ENCODE assay signal across 12 cellular contexts in genomic region chr15:100725121-100726069, GRCh38.
DNase-seq lines count a peak whose midpoint lies in the region; ATAC-seq, FAIRE-seq and TF ChIP-seq lines count a peak whose summit lies in the region.
"Had no signal": no experiment of that assay in that cellular context is flagged by ENCODE, and none has a peak within 500 bp of the region (broad histone marks: within the 10 kb centered on the region; RNA-seq: fewer than 3 reads in every experiment).

No MANE protein-coding gene starts in this region.

- intact Hi-C loops in cardiac septum (cut with DNase I) (loop anchor here (5.0 to 10.0 kb wide), 3 partner anchors 52 to 137 kb away; no protein-coding TSS in a partner anchor), Right ventricle myocardium superior (cut with DNase I) (no loop called here)
- intact Hi-C loops in activated T-helper 2 cell treated with anti-CD3 and anti-CD28 coated beads, Interferon-gamma antibody, Interleukin-2, Interleukin-4, amounts not matched to agents 10 μg/mL and 5 μg/mL and 100 μg/mL, durations not matched to agents 14 hours and 24 hours and 36 hours (cut with micrococcal nuclease) = no loop called here

- no peak overlapping the region for H3K4me2 ChIP-seq in keratinocyte (ENCODE audit: control insufficient read depth, extremely low read depth, insufficient read depth, low read depth, low read length)

- CTCF ChIA-PET in T-cell (lab: Charles Lee) = interaction anchor here in 1 of 2 donors (0.7 kb wide), 1 partner anchor 35 kb away, joined by 10 read pairs; no protein-coding TSS in a partner anchor

- DNase-seq in cardiac septum (ENCODE audit: low spot score) (peak; percentile 67), Right ventricle myocardium superior (no peak), astrocyte of the hippocampus (ENCODE audit: low read depth, low spot score) (peak; percentile 72), keratinocyte (ENCODE audit: low read depth, low spot score) (no peak), T-cell (no peak)
- no peak for DNase-seq in activated T-helper 2 cell treated with anti-CD3 and anti-CD28 coated beads, Interferon-gamma antibody, Interleukin-2, Interleukin-4, amounts not matched to agents 10 μg/mL and 5 μg/mL and 100 μg/mL, durations not matched to agents 14 hours and 24 hours and 36 hours (ENCODE audit: low spot score)
- DNase-seq in stimulated activated CD8-positive, alpha-beta memory T cell treated with anti-CD3 and anti-CD28 coated beads, Interleukin-4, amount 100 ng/mL, for 48 hours = no peak
- DNase-seq: activated CD4-positive, CD25-positive, alpha-beta regulatory T cell; activated effector memory CD4-positive, alpha-beta T cell treated with anti-CD3 and anti-CD28 coated beads, Interleukin-2, amount 50 U/mL, for 16 hours; NCI-H1930 had no signal

- H3K36me3 ChIP-seq in keratinocyte (ENCODE audit: control insufficient read depth in 2 of 2, extremely low read depth in 1 of 2, insufficient read depth in 2 of 2, low read length in 2 of 2) = no peaks in the 10 kb centered on the region

- no peaks in the 10 kb centered on the region for H3K9me3 ChIP-seq in keratinocyte (ENCODE audit: control insufficient read depth, low read depth, low read length)

- peak overlapping the region; percentile 100 for H3K27ac ChIP-seq in keratinocyte (ENCODE audit: control insufficient read depth, insufficient read depth, low read length)

- peak; percentile 52 for FAIRE-seq in keratinocyte (lab: Jason Lieb, UNC)

- ATAC-seq in Right ventricle myocardium superior (ENCODE audit: poor library complexity) = no peak
- ATAC-seq in T-cell (replicated peaks in 1 of 4) = no peak
- no peak for ATAC-seq in HG03521 (IDR thresholded peaks at IDR 0.05; ENCODE audit: unreplicated experiment)

- H3K36me3 Mint-ChIP-seq in T-cell = no peaks in the 10 kb centered on the region
- no peaks in the 10 kb centered on the region for H3K36me3 Mint-ChIP-seq in activated T-helper 2 cell treated with anti-CD3 and anti-CD28 coated beads, Interferon-gamma antibody, Interleukin-2, Interleukin-4, amounts not matched to agents 10 μg/mL and 5 μg/mL and 100 μg/mL, durations not matched to agents 14 hours and 24 hours and 36 hours (ENCODE audit: low read depth)
- H3K36me3 Mint-ChIP-seq: IgD-negative memory B cell had no signal

- H3K4me1 Mint-ChIP-seq in T-cell = no peaks in the 10 kb centered on the region
- peaks cover 15% of the 10 kb centered on the region for H3K4me1 Mint-ChIP-seq in activated T-helper 2 cell treated with anti-CD3 and anti-CD28 coated beads, Interferon-gamma antibody, Interleukin-2, Interleukin-4, amounts not matched to agents 10 μg/mL and 5 μg/mL and 100 μg/mL, durations not matched to agents 14 hours and 24 hours and 36 hours (ENCODE audit: low read depth)
- H3K4me1 Mint-ChIP-seq: IgD-negative memory B cell had no signal

- no peak overlapping the region for H3K4me3 Mint-ChIP-seq in T-cell
- no peak overlapping the region for H3K4me3 Mint-ChIP-seq in activated T-helper 2 cell treated with anti-CD3 and anti-CD28 coated beads, Interferon-gamma antibody, Interleukin-2, Interleukin-4, amounts not matched to agents 10 μg/mL and 5 μg/mL and 100 μg/mL, durations not matched to agents 14 hours and 24 hours and 36 hours (ENCODE audit: low read depth)
- H3K4me3 Mint-ChIP-seq: IgD-negative memory B cell had no signal

- peak overlapping the region; percentile 16 for H3K9ac ChIP-seq in keratinocyte (ENCODE audit: control insufficient read depth, extremely low read depth, insufficient read depth, low read length)

- H3K27me3 Mint-ChIP-seq in T-cell = peaks cover 0 to 13% of the 10 kb centered on the region in 2 donors
- H3K27me3 Mint-ChIP-seq in activated T-helper 2 cell treated with anti-CD3 and anti-CD28 coated beads, Interferon-gamma antibody, Interleukin-2, Interleukin-4, amounts not matched to agents 10 μg/mL and 5 μg/mL and 100 μg/mL, durations not matched to agents 14 hours and 24 hours and 36 hours (ENCODE audit: low read depth) = no peaks in the 10 kb centered on the region

- H2AFZ ChIP-seq in keratinocyte (ENCODE audit: control insufficient read depth, low read length) = peak overlapping the region; percentile 70

- no peaks in the 10 kb centered on the region for H3K9me1 ChIP-seq in keratinocyte (ENCODE audit: control insufficient read depth, extremely low read depth, insufficient read depth, low read length)

- H4K20me1 ChIP-seq in keratinocyte (ENCODE audit: control insufficient read depth, extremely low read depth, insufficient read depth, low read length) = no peaks in the 10 kb centered on the region

- H3K27me3 ChIP-seq in keratinocyte (ENCODE audit: control insufficient read depth, extremely low read depth, insufficient read depth, low read length) = no peaks in the 10 kb centered on the region

- POLR2A ChIA-PET in T-cell (lab: Charles Lee) = no interaction called here

- no peak overlapping the region for H3K4me3 ChIP-seq in keratinocyte (ENCODE audit: control insufficient read depth in 2 of 3, extremely low read depth in 1 of 3, insufficient read depth in 2 of 3, low read depth in 1 of 3, low read length in 3 of 3)

- no peak overlapping the region for H3K27ac Mint-ChIP-seq in T-cell
- H3K27ac Mint-ChIP-seq in activated T-helper 2 cell treated with anti-CD3 and anti-CD28 coated beads, Interferon-gamma antibody, Interleukin-2, Interleukin-4, amounts not matched to agents 10 μg/mL and 5 μg/mL and 100 μg/mL, durations not matched to agents 14 hours and 24 hours and 36 hours = no peak overlapping the region

- dilution Hi-C loops in keratinocyte (cut with MboI; ENCODE audit: extremely low pct_ligation_motif_present, low sequenced_read_pairs) = no loop called here

- H3K4me1 ChIP-seq in keratinocyte (ENCODE audit: control insufficient read depth, extremely low read depth, insufficient read depth, low read length) = peaks cover 54% of the 10 kb centered on the region

- TF ChIP-seq CTCF in keratinocyte (optimal IDR thresholded peaks at IDR 0.05 in 1 of 3, IDR thresholded peaks at IDR 0.05 in 1 of 3, conservative IDR thresholded peaks at IDR 0.05 in 1 of 3; ENCODE audit: extremely low read depth in 1 of 3, insufficient read depth in 2 of 3, low read length in 3 of 3) = no peak

- H3K79me2 ChIP-seq in keratinocyte (ENCODE audit: control insufficient read depth, insufficient read depth, low read length) = no peaks in the 10 kb centered on the region

- no peaks in the 10 kb centered on the region for H3K9me3 Mint-ChIP-seq in T-cell
- no peaks in the 10 kb centered on the region for H3K9me3 Mint-ChIP-seq in activated T-helper 2 cell treated with anti-CD3 and anti-CD28 coated beads, Interferon-gamma antibody, Interleukin-2, Interleukin-4, amounts not matched to agents 10 μg/mL and 5 μg/mL and 100 μg/mL, durations not matched to agents 14 hours and 24 hours and 36 hours
- H3K9me3 Mint-ChIP-seq: IgD-negative memory B cell had no signal

Comparison
In these comparisons a context has a peak if more than half of its experiments do, and no peak if none do; other contexts are left out.
1. DNase-seq: peak in cardiac septum (single experiment) and astrocyte of the hippocampus (single experiment); none in Right ventricle myocardium superior (single experiment), keratinocyte (single experiment), T-cell (0 of 34), activated T-helper 2 cell treated with anti-CD3 and anti-CD28 coated beads, Interferon-gamma antibody, Interleukin-2, Interleukin-4, amounts not matched to agents 10 μg/mL and 5 μg/mL and 100 μg/mL, durations not matched to agents 14 hours and 24 hours and 36 hours (single experiment) and stimulated activated CD8-positive, alpha-beta memory T cell treated with anti-CD3 and anti-CD28 coated beads, Interleukin-4, amount 100 ng/mL, for 48 hours (single experiment).